ENCODE assay signal across 8 cellular contexts in the genomic region with DNA sequence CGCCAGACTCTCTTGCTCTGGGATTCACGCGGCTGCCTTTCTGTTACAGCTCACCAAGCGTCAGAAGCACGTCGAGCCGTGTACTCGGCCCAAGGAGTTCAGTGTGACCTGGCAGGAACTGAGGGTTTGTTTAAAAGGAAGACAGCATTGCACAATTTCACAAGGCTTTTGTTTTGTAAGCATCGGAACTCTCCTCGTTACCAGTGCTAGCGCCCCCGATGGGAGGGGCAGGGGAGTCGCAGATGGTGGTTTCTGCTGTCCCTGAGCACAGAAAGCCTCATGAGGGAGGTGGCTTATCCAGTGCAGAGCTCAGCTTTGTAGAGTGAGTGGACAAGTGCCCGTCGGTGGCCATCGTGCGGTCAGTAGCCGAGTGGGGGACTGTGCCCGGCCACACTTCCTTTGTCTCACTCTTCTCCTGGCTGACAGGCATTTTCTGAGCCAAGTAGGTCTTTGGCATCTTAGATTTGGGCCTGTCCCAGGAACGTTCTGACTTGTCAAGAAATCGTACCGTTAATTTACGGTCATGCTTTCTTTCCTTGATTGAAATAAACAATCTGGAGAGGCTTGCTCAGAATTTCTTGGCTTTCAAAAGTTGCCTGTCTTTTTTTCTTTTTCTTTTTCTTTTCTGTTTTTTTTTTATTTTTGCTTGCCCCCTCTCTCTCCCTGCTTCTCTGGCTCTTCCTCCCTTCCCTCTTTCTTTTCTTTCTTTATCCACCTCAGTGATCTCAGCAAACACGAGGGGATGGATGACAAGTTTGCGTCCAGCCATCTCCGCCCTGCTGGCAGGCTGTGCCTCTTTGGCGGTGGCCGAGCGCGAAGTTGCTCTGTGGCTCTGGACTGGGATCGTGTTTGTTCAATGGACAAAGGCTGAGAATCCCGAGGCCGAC. TPM values are rescaled to one million over a fixed set of nuclear protein-coding genes. Genes with fewer than 3 reads are reported as not detected.
DNase-seq lines count a peak whose midpoint lies in the region; ATAC-seq and TF ChIP-seq lines count a peak whose summit lies in the region.

No MANE protein-coding gene starts in this region.

- intact Hi-C loops in activated CD4-positive, alpha-beta memory T cell treated with anti-CD3 and anti-CD28 coated beads for 36 hours (cut with micrococcal nuclease): no loop called here

- H3K36me3 ChIP-seq in SJSA1: peaks cover 10% of the 10 kb centered on the region

- H3K9me3 ChIP-seq in SJSA1 (replicated peaks): no peaks in the 10 kb centered on the region

- no peaks in the 10 kb centered on the region for H3K36me3 Mint-ChIP-seq in natural killer cell treated with Interleukin-12 subunit alpha and Interleukin-12 subunit beta and Interleukin-15 and Interleukin-18, amount 100 ng/mL, for 72 hours
- peaks cover 2% of the 10 kb centered on the region for H3K36me3 Mint-ChIP-seq in activated CD4-positive, alpha-beta memory T cell treated with anti-CD3 and anti-CD28 coated beads for 36 hours

- peaks cover 42% of the 10 kb centered on the region for H3K4me1 ChIP-seq in SJSA1 (replicated peaks)

- DNase-seq in GM20000 (ENCODE audit: low spot score) (peak; percentile 64), SJSA1 (ENCODE audit: low read depth in 1 of 2, low spot score in 2 of 2) (peak; percentile 47 to 66), fibroblast of gingiva (ENCODE audit: low read depth) (peak; percentile 98)
- DNase-seq in natural killer cell treated with Interleukin-12 subunit alpha and Interleukin-12 subunit beta and Interleukin-15 and Interleukin-18, amount 100 ng/mL, for 72 hours (ENCODE audit: low spot score): peak; percentile 84
- DNase-seq in activated CD4-positive, alpha-beta memory T cell treated with anti-CD3 and anti-CD28 coated beads for 36 hours: no peak
- no peak for DNase-seq in activated CD8-positive, alpha-beta memory T cell treated with anti-CD3 and anti-CD28 coated beads, Interleukin-2, amount 50 U/mL, for 48 hours

- TF ChIP-seq CTCF in GM20000 (IDR thresholded peaks at IDR 0.05; ENCODE audit: extremely low read depth, missing control alignments): peak; percentile 26

- peak overlapping the region; percentile 67 to 89 for H3K27ac Mint-ChIP-seq in natural killer cell treated with Interleukin-12 subunit alpha and Interleukin-12 subunit beta and Interleukin-15 and Interleukin-18, amount 100 ng/mL, for 72 hours
- H3K27ac Mint-ChIP-seq in activated CD4-positive, alpha-beta memory T cell treated with anti-CD3 and anti-CD28 coated beads for 36 hours: no peak overlapping the region

- no peaks in the 10 kb centered on the region for H3K9me3 Mint-ChIP-seq in natural killer cell treated with Interleukin-12 subunit alpha and Interleukin-12 subunit beta and Interleukin-15 and Interleukin-18, amount 100 ng/mL, for 72 hours
- no peaks in the 10 kb centered on the region for H3K9me3 Mint-ChIP-seq in activated CD4-positive, alpha-beta memory T cell treated with anti-CD3 and anti-CD28 coated beads for 36 hours

- H3K27me3 Mint-ChIP-seq in natural killer cell treated with Interleukin-12 subunit alpha and Interleukin-12 subunit beta and Interleukin-15 and Interleukin-18, amount 100 ng/mL, for 72 hours: no peaks in the 10 kb centered on the region
- no peaks in the 10 kb centered on the region for H3K27me3 Mint-ChIP-seq in activated CD4-positive, alpha-beta memory T cell treated with anti-CD3 and anti-CD28 coated beads for 36 hours

- no peak overlapping the region for H3K4me3 ChIP-seq in SJSA1

- peak overlapping the region; percentile 64 for H3K4me3 Mint-ChIP-seq in natural killer cell treated with Interleukin-12 subunit alpha and Interleukin-12 subunit beta and Interleukin-15 and Interleukin-18, amount 100 ng/mL, for 72 hours
- H3K4me3 Mint-ChIP-seq in activated CD4-positive, alpha-beta memory T cell treated with anti-CD3 and anti-CD28 coated beads for 36 hours: no peak overlapping the region

- peaks cover 20 to 30% of the 10 kb centered on the region in 2 donors for H3K4me1 Mint-ChIP-seq in natural killer cell treated with Interleukin-12 subunit alpha and Interleukin-12 subunit beta and Interleukin-15 and Interleukin-18, amount 100 ng/mL, for 72 hours (ENCODE audit: low read depth in 2 of 2)
- peaks cover 9% of the 10 kb centered on the region for H3K4me1 Mint-ChIP-seq in activated CD4-positive, alpha-beta memory T cell treated with anti-CD3 and anti-CD28 coated beads for 36 hours (ENCODE audit: low read depth)

- ATAC-seq in natural killer cell treated with Interleukin-12 subunit alpha and Interleukin-12 subunit beta and Interleukin-15 and Interleukin-18, amount 100 ng/mL, for 72 hours: peak; percentile 85 to 91
- ATAC-seq in HG02798 (IDR thresholded peaks at IDR 0.05; ENCODE audit: poor library complexity, unreplicated experiment) (no peak), GM21723 (IDR thresholded peaks at IDR 0.05; ENCODE audit: unreplicated experiment) (no peak)

- peak overlapping the region; percentile 58; the same call in 1 of the 2 replicates for H3K27ac ChIP-seq in SJSA1

- POLR2A ChIA-PET in activated CD4-positive, alpha-beta memory T cell treated with anti-CD3 and anti-CD28 coated beads for 36 hours (lab: Charles Lee): no interaction called here

- CTCF ChIA-PET in activated CD4-positive, alpha-beta memory T cell treated with anti-CD3 and anti-CD28 coated beads for 36 hours (lab: Charles Lee): no interaction called here

- H3K27me3 ChIP-seq in SJSA1 (replicated peaks): no peaks in the 10 kb centered on the region

RNA-seq across cellular contexts. Expression of a gene that starts 7.7 kb away (rescaled TPM):
- total RNA-seq in SJSA1 (2014; rRNA removed; shearing (Covaris generic)): 9.1 and 12.8 TPM in 2 replicates
- 10 to 100 TPM; 57.0 to 63.1 TPM for total RNA-seq in natural killer cell treated with Interleukin-12 subunit alpha and Interleukin-12 subunit beta and Interleukin-15 and Interleukin-18, amount 100 ng/mL, for 72 hours
- total RNA-seq in activated CD4-positive, alpha-beta memory T cell treated with anti-CD3 and anti-CD28 coated beads for 36 hours: 10 to 100 TPM; 19.2 to 20.6 TPM

Comparison
In these comparisons a context has a peak if more than half of its experiments do, and no peak if none do; other contexts are left out.
1. DNase-seq: peak in GM20000 (single experiment), SJSA1 (2 of 2), fibroblast of gingiva (single experiment) and natural killer cell treated with Interleukin-12 subunit alpha and Interleukin-12 subunit beta and Interleukin-15 and Interleukin-18, amount 100 ng/mL, for 72 hours (single experiment); none in activated CD4-positive, alpha-beta memory T cell treated with anti-CD3 and anti-CD28 coated beads for 36 hours (single experiment) and activated CD8-positive, alpha-beta memory T cell treated with anti-CD3 and anti-CD28 coated beads, Interleukin-2, amount 50 U/mL, for 48 hours (single experiment).
2. ATAC-seq: peak in natural killer cell treated with Interleukin-12 subunit alpha and Interleukin-12 subunit beta and Interleukin-15 and Interleukin-18, amount 100 ng/mL, for 72 hours (2 of 2); none in HG02798 (single experiment) and GM21723 (single experiment).